ENCODE assay signal across 8 cellular contexts in the genomic region with DNA sequence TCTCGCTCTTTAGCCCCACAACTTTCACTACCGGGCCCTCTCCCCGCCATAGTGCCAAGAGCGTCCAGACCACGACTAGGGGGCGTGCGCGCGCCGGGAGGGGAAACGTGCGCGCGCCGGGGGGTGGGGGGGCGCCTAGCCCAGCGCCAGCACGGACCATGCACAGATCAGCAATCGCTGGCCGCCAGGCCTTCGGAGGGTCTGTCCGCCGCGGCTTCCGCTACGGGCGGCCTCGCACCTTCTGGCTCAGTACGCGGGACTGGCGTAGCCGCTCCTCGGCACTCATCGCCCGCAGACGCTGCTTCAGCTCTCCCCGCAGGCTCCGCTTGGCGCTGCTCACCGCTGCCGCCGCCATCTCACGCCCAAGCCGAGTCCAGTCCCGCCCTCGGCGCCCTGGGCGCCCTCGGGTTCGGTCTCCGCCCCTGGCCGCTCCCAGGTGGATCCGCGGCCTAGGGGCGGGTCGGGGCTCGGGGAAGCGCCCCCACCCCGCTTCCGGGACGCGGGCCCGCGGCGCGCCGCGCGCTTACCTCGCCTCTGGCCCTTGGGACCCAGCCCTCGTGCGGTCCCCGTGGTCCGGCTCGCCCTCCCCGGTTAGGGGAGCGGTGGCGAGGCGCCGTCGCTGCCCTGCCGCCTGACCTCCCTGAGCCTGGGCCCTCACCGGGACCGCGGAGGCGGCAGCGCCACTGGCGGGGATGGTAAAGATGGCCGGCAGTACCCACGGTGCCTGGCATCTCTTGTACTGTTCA. TPM values are rescaled to one million over a fixed set of nuclear protein-coding genes. Genes with fewer than 3 reads are reported as not detected.
DNase-seq lines count a peak whose midpoint lies in the region; ATAC-seq and TF ChIP-seq lines count a peak whose summit lies in the region.

MTHFS (minus strand) TSS at position 381 of the 746 bp plus-strand sequence; CDS start at position 355, 26 bp downstream.

- H3K4me3 ChIP-seq in SJSA1 (peak within 1 kb of the TSS; percentile 93), gastroesophageal sphincter (peak within 1 kb of the TSS; percentile 59 to 87)

- no peaks in the 10 kb centered on the region for H3K9me3 ChIP-seq in SJSA1 (replicated peaks)
- no peaks in the 10 kb centered on the region for H3K9me3 ChIP-seq in gastroesophageal sphincter

- peak within 1 kb of the TSS; percentile 100 for H3K27ac Mint-ChIP-seq in activated naive CD4-positive, alpha-beta T cell treated with anti-CD3 and anti-CD28 coated beads for 36 hours

- DNase-seq in GF-D8 (lab: John Stamatoyannopoulos, UW) (peak; percentile 33), GOT3 (lab: John Stamatoyannopoulos, UW) (peak; percentile 55), SJSA1 (ENCODE audit: low read depth in 1 of 2, low spot score in 2 of 2) (peak; percentile 78 to 94), nucleus accumbens (lab: John Stamatoyannopoulos, UW) (peak in 52 of 56 donors; percentile 19 to 89 (median 73)), superior temporal gyrus (ENCODE audit: extremely low spot score) (peak; percentile 75)
- DNase-seq in activated naive CD4-positive, alpha-beta T cell treated with anti-CD3 and anti-CD28 coated beads for 36 hours: peak; percentile 76

- no peaks in the 10 kb centered on the region for H3K9me3 Mint-ChIP-seq in activated naive CD4-positive, alpha-beta T cell treated with anti-CD3 and anti-CD28 coated beads for 36 hours

- TF ChIP-seq CTCF in LNCAP (IDR thresholded peaks at IDR 0.05): peak; percentile 31
- TF ChIP-seq CTCF in gastroesophageal sphincter (IDR thresholded peaks at IDR 0.05): peak; percentile 8 to 82 (median 26)

- TF ChIP-seq EP300 in gastroesophageal sphincter (IDR thresholded peaks at IDR 0.05): no peak

- peaks cover 42% of the 10 kb centered on the region for H3K4me1 Mint-ChIP-seq in activated naive CD4-positive, alpha-beta T cell treated with anti-CD3 and anti-CD28 coated beads for 36 hours (ENCODE audit: low read depth)

- peaks cover 23% of the 10 kb centered on the region for H3K36me3 Mint-ChIP-seq in activated naive CD4-positive, alpha-beta T cell treated with anti-CD3 and anti-CD28 coated beads for 36 hours (ENCODE audit: low read depth)

- CTCF ChIA-PET in activated naive CD4-positive, alpha-beta T cell treated with anti-CD3 and anti-CD28 coated beads for 36 hours (lab: Charles Lee): interaction anchor here (0.6 to 2.5 kb wide), 7 partner anchors 16 to 1016 kb away, joined by 3 to 15 read pairs (median 4); no protein-coding TSS in a partner anchor

- H3K27me3 Mint-ChIP-seq in activated naive CD4-positive, alpha-beta T cell treated with anti-CD3 and anti-CD28 coated beads for 36 hours (ENCODE audit: low read depth): no peaks in the 10 kb centered on the region

- no peaks in the 10 kb centered on the region for H3K27me3 ChIP-seq in SJSA1 (replicated peaks)
- no peaks in the 10 kb centered on the region for H3K27me3 ChIP-seq in gastroesophageal sphincter

- H3K4me1 ChIP-seq in SJSA1 (replicated peaks) (peaks cover 13% of the 10 kb centered on the region), gastroesophageal sphincter (peaks cover 0 to 10% (median 0%) of the 10 kb centered on the region in 3 donors)

- 0% methylated on average over 4 to 12 of the region's 90 CpGs for WGBS in gastroesophageal sphincter (ENCODE audit: low coverage in 1 of 2), 2 donors

- peak; percentile 94 for ATAC-seq in gastroesophageal sphincter

- H3K4me3 Mint-ChIP-seq in activated naive CD4-positive, alpha-beta T cell treated with anti-CD3 and anti-CD28 coated beads for 36 hours: peak within 1 kb of the TSS; percentile 100

- H3K36me3 ChIP-seq in SJSA1: peaks cover 5% of the 10 kb centered on the region; the same call in 1 of the 2 replicates
- peaks cover 0 to 12% of the 10 kb centered on the region in 2 donors for H3K36me3 ChIP-seq in gastroesophageal sphincter

- intact Hi-C loops in activated naive CD4-positive, alpha-beta T cell treated with anti-CD3 and anti-CD28 coated beads for 36 hours (cut with micrococcal nuclease): loop anchor here (1.0 to 5.0 kb wide), 8 partner anchors 26 to 275 kb away; partner anchors contain the start of genes BCL2A1, FAH and ZFAND6

- H3K27ac ChIP-seq in SJSA1 (peak within 1 kb of the TSS; percentile 88), gastroesophageal sphincter (peak within 1 kb of the TSS; percentile 57 to 93 (median 90))

- peak; percentile 46 to 57 for TF ChIP-seq POLR2A in gastroesophageal sphincter (IDR thresholded peaks at IDR 0.05)

RNA-seq across cellular contexts. Expression of gene MTHFS, which starts in this region (rescaled TPM):
- 13.7 and 34.7 TPM in 2 replicates for total RNA-seq in SJSA1 (2014; rRNA removed; shearing (Covaris generic))
- total RNA-seq in activated naive CD4-positive, alpha-beta T cell treated with anti-CD3 and anti-CD28 coated beads for 36 hours: 10 to 100 TPM; 44.8 to 47.0 TPM
- 10 to 100 TPM in 2 of 4 donors, 1 to 10 TPM in 2; 7.9 to 12.8 (median 11.0) TPM for total RNA-seq in gastroesophageal sphincter

Comparison
In these comparisons a context has a peak if more than half of its experiments do, and no peak if none do; other contexts are left out.
1. Peak in every context shown above with its lines: DNase-seq, ATAC-seq, H3K4me3 ChIP-seq and H3K27ac ChIP-seq.
2. DNase-seq: peak in every context shown above with its lines; median percentile 86 in SJSA1; 76 in activated naive CD4-positive, alpha-beta T cell treated with anti-CD3 and anti-CD28 coated beads for 36 hours; 75 in superior temporal gyrus; 73 in nucleus accumbens; 55 in GOT3; 33 in GF-D8.